Comparison of ENCODE assay signal across 8 cellular contexts in the genomic region with DNA sequence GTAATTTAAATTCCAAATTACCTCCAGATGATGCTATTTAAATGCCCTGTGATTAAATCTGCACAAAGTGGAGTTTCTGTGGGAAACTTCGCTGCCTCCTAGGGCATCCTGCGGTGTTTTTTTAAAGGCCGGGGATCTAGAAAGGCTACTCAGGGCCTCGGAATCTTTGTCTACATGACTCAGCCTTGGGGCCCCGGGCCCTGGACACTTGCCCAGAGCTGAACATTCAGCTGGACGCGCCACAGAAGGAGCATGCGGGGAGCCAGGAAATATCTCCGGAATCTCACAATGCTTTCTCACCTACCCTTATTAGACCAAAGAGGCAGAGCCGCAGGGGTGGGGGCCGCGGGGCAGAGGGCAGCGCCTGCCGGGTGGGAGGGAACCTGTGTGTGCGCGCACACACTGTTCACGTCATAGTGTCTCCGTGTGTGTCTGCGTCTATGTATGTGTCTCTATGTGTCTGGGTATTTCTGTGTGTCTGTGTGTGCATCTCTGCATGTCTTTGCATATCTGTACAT.
DNase-seq lines count a peak whose midpoint lies in the region; TF ChIP-seq lines count a peak whose summit lies in the region.

No MANE protein-coding gene starts in this region.

- H3K27me3 ChIP-seq in breast epithelium (no peaks in the 10 kb centered on the region), subcutaneous abdominal adipose tissue (ENCODE audit: control insufficient read depth in 5 of 5, insufficient read depth in 4 of 5, low read length in 5 of 5) (no peaks in the 10 kb centered on the region)

- no peak for TF ChIP-seq CTCF in breast epithelium (IDR thresholded peaks at IDR 0.05)

- H3K36me3 ChIP-seq in breast epithelium, result no peaks in the 10 kb centered on the region
- no peaks in the 10 kb centered on the region for H3K36me3 ChIP-seq in subcutaneous abdominal adipose tissue (ENCODE audit: control insufficient read depth in 5 of 5, insufficient read depth in 5 of 5, low read length in 5 of 5)

- H3K4me3 ChIP-seq in breast epithelium, result peak overlapping the region in 2 of 3 donors; percentile 19 to 23
- H3K4me3 ChIP-seq in subcutaneous abdominal adipose tissue (ENCODE audit: low read depth in 1 of 5, low read length in 5 of 5), result peak overlapping the region in 1 of 5 donors; percentile 6

- intact Hi-C loops in breast epithelium (cut with DNase I; ENCODE audit: low total_unique reads), result loop anchor here (5.0 kb wide), 1 partner anchor 45 kb away; no protein-coding TSS in a partner anchor

- peaks cover 4 to 22% of the 10 kb centered on the region in 2 donors for H3K4me1 ChIP-seq in breast epithelium
- H3K4me1 ChIP-seq in subcutaneous abdominal adipose tissue (ENCODE audit: control insufficient read depth in 5 of 5, insufficient read depth in 5 of 5, low read length in 5 of 5), result peaks cover 7 to 26% (median 15%) of the 10 kb centered on the region in 5 donors

- H3K27ac ChIP-seq in breast epithelium (peak overlapping the region; percentile 97 to 98), subcutaneous abdominal adipose tissue (ENCODE audit: low read depth, low read length) (peak overlapping the region; percentile 82)

- DNase-seq in HT-29 (ENCODE audit: low spot score), result peak; percentile 99
- peak; percentile 95 to 96 for DNase-seq in breast epithelium (ENCODE audit: low spot score in 2 of 2)
- DNase-seq in kidney tubule cell (ENCODE audit: low spot score), result peak; percentile 100
- DNase-seq in GDM1 (lab: John Stamatoyannopoulos, UW), result no peak
- DNase-seq in SKM-1 treated with dmso at 0.1 percent for 144 hours (lab: John Stamatoyannopoulos, UW; ENCODE audit: unreplicated experiment), result no peak
- no peak for DNase-seq in NCI-H2029 treated with DMSO at 0.1 percent for 48 hours (lab: John Stamatoyannopoulos, UW)
- DNase-seq in HuH-7 (ENCODE audit: low spot score), result no peak

- H3K9ac ChIP-seq in subcutaneous abdominal adipose tissue (ENCODE audit: low read length in 5 of 5), result no peak overlapping the region

- TF ChIP-seq POLR2A in breast epithelium (IDR thresholded peaks at IDR 0.05), result no peak

- H3K9me3 ChIP-seq in breast epithelium (no peaks in the 10 kb centered on the region), subcutaneous abdominal adipose tissue (ENCODE audit: control insufficient read depth in 5 of 5, low read length in 5 of 5) (no peaks in the 10 kb centered on the region)

Comparison
In these comparisons a context has a peak if more than half of its experiments do, and no peak if none do; other contexts are left out.
1. DNase-seq: peak in HT-29 (single experiment), breast epithelium (2 of 2) and kidney tubule cell (single experiment); none in GDM1 (single experiment), SKM-1 treated with dmso at 0.1 percent for 144 hours (single experiment), NCI-H2029 treated with DMSO at 0.1 percent for 48 hours (single experiment) and HuH-7 (single experiment).